Comparison of ENCODE assay signal across 8 cellular contexts in the genomic region with DNA sequence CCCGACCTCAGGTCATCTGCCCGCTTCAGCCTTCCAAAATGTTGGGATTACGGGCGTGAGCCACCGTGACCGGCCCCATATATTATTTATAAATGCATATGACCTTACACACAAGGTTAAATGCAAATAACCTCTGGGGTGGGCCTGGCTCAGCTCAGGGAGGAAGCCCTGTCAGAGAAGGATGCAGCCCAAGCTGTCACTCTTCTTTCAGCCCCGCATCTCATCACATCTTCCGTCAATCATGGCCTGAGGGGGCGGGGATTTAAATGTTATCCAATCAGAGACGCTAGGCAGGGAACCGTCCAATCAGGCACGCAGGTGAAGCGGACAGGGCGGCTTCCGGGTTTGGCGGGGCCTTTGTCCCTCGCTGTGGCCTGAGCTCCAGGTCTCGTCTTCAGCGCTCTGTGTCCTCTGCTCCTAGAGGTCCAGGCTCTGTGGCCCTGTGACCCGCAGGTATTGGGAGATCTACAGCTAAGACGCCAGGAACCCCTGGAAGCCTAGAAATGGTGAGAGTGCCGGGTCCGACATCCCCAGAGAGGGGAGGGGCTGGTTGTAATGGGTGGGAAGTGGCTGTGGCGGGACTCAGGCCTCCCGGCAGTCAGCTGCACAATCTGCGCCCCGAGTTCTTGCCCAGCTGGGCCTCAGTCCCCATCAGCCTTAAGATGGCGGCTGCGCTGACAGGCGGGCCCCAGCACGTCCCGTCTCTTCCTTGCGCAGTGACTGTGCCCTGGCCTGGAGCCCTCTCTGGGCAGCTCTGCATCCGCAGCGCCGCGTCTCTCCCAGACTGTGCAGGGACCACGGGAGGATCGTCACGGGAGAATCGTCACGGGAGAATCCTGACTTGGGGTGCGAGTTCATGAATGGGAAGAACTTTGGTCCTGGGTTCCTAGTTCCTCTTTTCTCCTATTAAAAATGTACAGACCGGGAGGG. TPM values are rescaled to one million over a fixed set of nuclear protein-coding genes. Genes with fewer than 3 reads are reported as not detected.
DNase-seq lines count a peak whose midpoint lies in the region; TF ChIP-seq lines count a peak whose summit lies in the region.

A gene (plus strand): TSS at position 360 of the 930 bp plus-strand sequence. CDS start 144 bp downstream, at position 504.

- peak within 1 kb of the TSS; percentile 100 for H3K4me3 Mint-ChIP-seq in HFFc6
- peak within 1 kb of the TSS; percentile 91 for H3K4me3 Mint-ChIP-seq in activated naive CD4-positive, alpha-beta T cell treated with anti-CD3 and anti-CD28 coated beads, Interleukin-2, amount 10 ng/mL, durations not matched to agents 7 days and 5 days

- TF ChIP-seq CTCF in HFFc6 (IDR thresholded peaks at IDR 0.05) (no peak), NB4 (IDR thresholded peaks at IDR 0.05; ENCODE audit: low read depth, low read length) (no peak)

- peaks cover 32% of the 10 kb centered on the region for H3K36me3 ChIP-seq in SK-N-MC (ENCODE audit: insufficient read depth, low read length)

- peak within 1 kb of the TSS; percentile 84 for H3K9ac ChIP-seq in SK-N-MC (ENCODE audit: insufficient read length)

- peaks cover 8% of the 10 kb centered on the region for H3K27me3 Mint-ChIP-seq in HFFc6 (ENCODE audit: insufficient read depth)
- H3K27me3 Mint-ChIP-seq in activated naive CD4-positive, alpha-beta T cell treated with anti-CD3 and anti-CD28 coated beads, Interleukin-2, amount 10 ng/mL, durations not matched to agents 7 days and 5 days = no peaks in the 10 kb centered on the region

- TF ChIP-seq POLR2A in NB4 (IDR thresholded peaks at IDR 0.05; ENCODE audit: extremely low read depth, insufficient read length) = peak; percentile 90

- H3K27ac ChIP-seq in SK-N-MC (no peak within 1 kb of the TSS), temporal lobe (ENCODE audit: low read depth, low read length) (peak within 1 kb of the TSS; percentile 84)

- H3K36me3 Mint-ChIP-seq in HFFc6 (ENCODE audit: low read depth) = peaks cover 29% of the 10 kb centered on the region
- peaks cover 44% of the 10 kb centered on the region for H3K36me3 Mint-ChIP-seq in activated naive CD4-positive, alpha-beta T cell treated with anti-CD3 and anti-CD28 coated beads, Interleukin-2, amount 10 ng/mL, durations not matched to agents 7 days and 5 days

- peak; percentile 92 for DNase-seq in GM03348 (ENCODE audit: low spot score)
- peak; percentile 87 for DNase-seq in HFFc6
- peak; percentile 97 for DNase-seq in NB4 (ENCODE audit: low read depth)
- DNase-seq in SK-N-MC (ENCODE audit: low read depth, low spot score) = peak; percentile 66
- DNase-seq in activated naive CD4-positive, alpha-beta T cell treated with anti-CD3 and anti-CD28 coated beads, Interleukin-2, amount 10 ng/mL, durations not matched to agents 7 days and 5 days = peak; percentile 97
- DNase-seq in globus pallidus (ENCODE audit: low spot score) = peak; percentile 97
- peak; percentile 35 to 98 (median 91) for DNase-seq in nucleus accumbens (lab: John Stamatoyannopoulos, UW)

- CTCF ChIA-PET in activated naive CD4-positive, alpha-beta T cell treated with anti-CD3 and anti-CD28 coated beads, Interleukin-2, amount 10 ng/mL, durations not matched to agents 7 days and 5 days (lab: Charles Lee) = interaction anchor here (0.6 kb wide), 1 partner anchor 142 kb away, joined by 3 read pairs; no protein-coding TSS in a partner anchor

- H3K4me1 Mint-ChIP-seq in HFFc6 (ENCODE audit: low read depth) = peaks cover 37% of the 10 kb centered on the region
- H3K4me1 Mint-ChIP-seq in activated naive CD4-positive, alpha-beta T cell treated with anti-CD3 and anti-CD28 coated beads, Interleukin-2, amount 10 ng/mL, durations not matched to agents 7 days and 5 days = peaks cover 41% of the 10 kb centered on the region

- peak within 1 kb of the TSS; percentile 99 for H3K27ac Mint-ChIP-seq in HFFc6
- H3K27ac Mint-ChIP-seq in activated naive CD4-positive, alpha-beta T cell treated with anti-CD3 and anti-CD28 coated beads, Interleukin-2, amount 10 ng/mL, durations not matched to agents 7 days and 5 days = peak within 1 kb of the TSS; percentile 100

- H3K9me3 Mint-ChIP-seq in HFFc6 = no peaks in the 10 kb centered on the region
- peaks cover 4% of the 10 kb centered on the region for H3K9me3 Mint-ChIP-seq in activated naive CD4-positive, alpha-beta T cell treated with anti-CD3 and anti-CD28 coated beads, Interleukin-2, amount 10 ng/mL, durations not matched to agents 7 days and 5 days

- H3K4me3 ChIP-seq in NB4 (ENCODE audit: low read depth, low read length) = peak within 1 kb of the TSS; percentile 81
- peak within 1 kb of the TSS; percentile 89 for H3K4me3 ChIP-seq in SK-N-MC

- no peaks in the 10 kb centered on the region for H3K9me3 ChIP-seq in SK-N-MC (ENCODE audit: low read depth, low read length)

RNA-seq across cellular contexts. Expression of the gene that starts here (rescaled TPM):
- total RNA-seq in HFFc6 (2021; fragmentation: NEBNext Ultra II Directional; extraction: Animal tissue kit (Norgen Biotek cat#: 25700)) = 1 to 10 TPM; 5.4 to 9.2 (median 7.1) TPM
- total RNA-seq in temporal lobe = 18.2 TPM
